Comparison of ENCODE assay signal across 7 cellular contexts in the genomic region with DNA sequence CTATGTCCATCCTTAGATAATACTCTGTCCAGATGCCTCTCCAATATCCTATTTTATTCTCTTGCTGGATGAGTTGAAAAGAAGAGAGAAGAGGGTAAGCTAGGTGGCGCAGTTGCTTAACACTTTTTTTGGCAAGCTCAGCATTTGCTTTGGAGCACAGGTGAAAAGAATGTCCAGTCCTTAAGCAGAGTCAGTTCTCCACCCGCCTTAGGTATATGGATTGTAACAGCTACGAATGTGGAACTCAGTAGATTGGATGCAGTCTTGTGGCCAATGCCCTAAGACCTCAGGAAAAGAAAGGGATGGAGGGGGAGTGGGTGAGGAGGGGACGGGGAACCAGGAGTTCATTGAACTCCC.
A peak's percentile ranks its signal among the peaks of the same experiment; 100 is the strongest.
DNase-seq lines count a peak whose midpoint lies in the region; ATAC-seq, FAIRE-seq and TF ChIP-seq lines count a peak whose summit lies in the region.

No MANE protein-coding gene starts in this region.

- H3K27ac ChIP-seq in keratinocyte (ENCODE audit: control insufficient read depth, insufficient read depth, low read length), result no peak overlapping the region

- peaks cover 2% of the 10 kb centered on the region for H3K36me3 Mint-ChIP-seq in central memory CD8-positive, alpha-beta T cell (ENCODE audit: insufficient read depth)

- H3K9me3 ChIP-seq in keratinocyte (ENCODE audit: control insufficient read depth, low read depth, low read length), result no peaks in the 10 kb centered on the region

- H3K79me2 ChIP-seq in keratinocyte (ENCODE audit: control insufficient read depth, insufficient read depth, low read length), result no peaks in the 10 kb centered on the region

- no peaks in the 10 kb centered on the region for H3K9me1 ChIP-seq in keratinocyte (ENCODE audit: control insufficient read depth, extremely low read depth, insufficient read depth, low read length)

- H3K9ac ChIP-seq in keratinocyte (ENCODE audit: control insufficient read depth, extremely low read depth, insufficient read depth, low read length), result peak overlapping the region; percentile 23

- peak; percentile 91 for FAIRE-seq in keratinocyte (lab: Jason Lieb, UNC)

- dilution Hi-C loops in keratinocyte (cut with MboI; ENCODE audit: extremely low pct_ligation_motif_present, low sequenced_read_pairs), result no loop called here

- no peaks in the 10 kb centered on the region for H4K20me1 ChIP-seq in keratinocyte (ENCODE audit: control insufficient read depth, extremely low read depth, insufficient read depth, low read length)

- no peaks in the 10 kb centered on the region for H3K36me3 ChIP-seq in keratinocyte (ENCODE audit: control insufficient read depth in 2 of 2, extremely low read depth in 1 of 2, insufficient read depth in 2 of 2, low read length in 2 of 2)

- peak overlapping the region; percentile 96 for H3K4me2 ChIP-seq in keratinocyte (ENCODE audit: control insufficient read depth, extremely low read depth, insufficient read depth, low read depth, low read length)

- peaks cover 6% of the 10 kb centered on the region for H3K4me1 ChIP-seq in keratinocyte (ENCODE audit: control insufficient read depth, extremely low read depth, insufficient read depth, low read length)

- peaks cover 79% of the 10 kb centered on the region for H3K27me3 Mint-ChIP-seq in central memory CD8-positive, alpha-beta T cell

- H3K27ac Mint-ChIP-seq in central memory CD8-positive, alpha-beta T cell (ENCODE audit: low read depth), result no peak overlapping the region

- TF ChIP-seq CTCF in GM12875 (IDR thresholded peaks at IDR 0.05; ENCODE audit: borderline replicate concordance, insufficient read depth, low read depth, low read length) (peak; percentile 47; the same call in 1 of the 2 replicates), keratinocyte (optimal IDR thresholded peaks at IDR 0.05 in 1 of 3, IDR thresholded peaks at IDR 0.05 in 1 of 3, conservative IDR thresholded peaks at IDR 0.05 in 1 of 3; ENCODE audit: extremely low read depth in 1 of 3, insufficient read depth in 2 of 3, low read length in 3 of 3) (peak; percentile 57 to 73 (median 66))

- H3K27me3 ChIP-seq in keratinocyte (ENCODE audit: control insufficient read depth, extremely low read depth, insufficient read depth, low read length), result peaks cover 19% of the 10 kb centered on the region

- no peak overlapping the region for H3K4me3 ChIP-seq in GM12875 (ENCODE audit: low read depth, low read length)
- peak overlapping the region; percentile 46 to 75 (median 68) for H3K4me3 ChIP-seq in keratinocyte (ENCODE audit: control insufficient read depth in 2 of 3, extremely low read depth in 1 of 3, insufficient read depth in 2 of 3, low read depth in 1 of 3, low read length in 3 of 3)

- H3K4me1 Mint-ChIP-seq in central memory CD8-positive, alpha-beta T cell, result no peaks in the 10 kb centered on the region

- H3K4me3 Mint-ChIP-seq in central memory CD8-positive, alpha-beta T cell, result peak overlapping the region; percentile 63

- peak; percentile 71 for ATAC-seq in HG02623 (IDR thresholded peaks at IDR 0.05; ENCODE audit: unreplicated experiment)
- ATAC-seq in central memory CD8-positive, alpha-beta T cell (replicated peaks; ENCODE audit: extremely low read depth, poor library complexity, severe bottlenecking), result no peak

- H2AFZ ChIP-seq in keratinocyte (ENCODE audit: control insufficient read depth, low read length), result no peak overlapping the region

- DNase-seq in NCI-H1105 treated with DMSO at 0.1 percent for 48 hours (lab: John Stamatoyannopoulos, UW) (peak; percentile 76), SKM-1 treated with dmso at 0.1 percent for 144 hours (lab: John Stamatoyannopoulos, UW; ENCODE audit: unreplicated experiment) (peak; percentile 74), keratinocyte (ENCODE audit: low read depth, low spot score) (peak; percentile 23)
- DNase-seq in central memory CD8-positive, alpha-beta T cell (ENCODE audit: low spot score in 2 of 2), result no peak
- peak; percentile 56 for DNase-seq in stimulated activated CD4-positive, alpha-beta T cell treated with anti-CD3 and anti-CD28 coated beads, Interleukin-15, amount 100 ng/mL, for 24 hours

- no peaks in the 10 kb centered on the region for H3K9me3 Mint-ChIP-seq in central memory CD8-positive, alpha-beta T cell

Comparison
In these comparisons a context has a peak if more than half of its experiments do, and no peak if none do; other contexts are left out.
1. DNase-seq: peak in NCI-H1105 treated with DMSO at 0.1 percent for 48 hours (single experiment), SKM-1 treated with dmso at 0.1 percent for 144 hours (single experiment), keratinocyte (single experiment) and stimulated activated CD4-positive, alpha-beta T cell treated with anti-CD3 and anti-CD28 coated beads, Interleukin-15, amount 100 ng/mL, for 24 hours (single experiment); none in central memory CD8-positive, alpha-beta T cell (0 of 2).